Comparison of ENCODE assay signal across 22 cellular contexts in the genomic region with DNA sequence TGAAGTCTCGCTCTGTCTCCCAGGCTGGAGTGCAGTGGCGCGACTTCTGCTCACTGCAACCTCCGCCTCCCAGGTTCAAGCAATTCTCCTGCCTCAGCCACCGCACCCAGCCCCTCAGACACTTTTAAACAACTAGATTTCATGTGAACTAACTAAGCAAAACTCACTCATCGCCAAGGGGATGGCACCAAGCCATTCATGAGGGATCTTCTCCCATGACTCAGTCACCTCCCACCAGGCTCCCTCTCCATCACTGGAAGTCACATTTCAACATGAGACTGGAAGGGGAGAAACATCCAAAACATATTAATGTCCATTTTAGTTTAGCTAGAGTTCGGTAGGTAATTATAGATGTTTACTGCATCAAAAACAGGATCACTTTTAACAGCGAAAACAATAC.
"Had no signal": no experiment of that assay in that cellular context is flagged by ENCODE, and none has a peak within 500 bp of the region (broad histone marks: within the 10 kb centered on the region; RNA-seq: fewer than 3 reads in every experiment).

No MANE protein-coding gene starts in this region.

- H3K36me3 ChIP-seq: esophagus muscularis mucosa, neural progenitor cell, prostate gland, right atrium auricular region, suprapubic skin, vagina, WERI-Rb-1 had no signal

- H3K27ac Mint-ChIP-seq: activated naive CD8-positive, alpha-beta T cell treated with anti-CD3 and anti-CD28 coated beads, Interleukin-2, amount 10 ng/mL, durations not matched to agents 7 days and 5 days; activated T-helper 1 cell treated with anti-CD3 and anti-CD28 coated beads, Interleukin-12 subunit alpha, Interleukin-12 subunit beta, Interleukin-2, Interleukin-4 antibody, amounts not matched to agents 30 ng/mL and 10 ng/mL and 1 ng/mL, durations not matched to agents 14 hours and 24 hours and 36 hours; dendritic cell treated with granulocyte-macrophage colony-stimulating factor and Interleukin-4, amounts not matched to agents 40 ng/mL and 50 ng/mL, for 4 days; neural progenitor cell; stimulated activated naive CD8-positive, alpha-beta T cell treated with anti-CD3 and anti-CD28 coated beads, Interleukin-15, Interleukin-2, amounts not matched to agents 100 ng/mL and 50 ng/mL, for 24 hours had no signal

- H3K9me3 Mint-ChIP-seq: stimulated activated naive CD8-positive, alpha-beta T cell treated with anti-CD3 and anti-CD28 coated beads, Interleukin-15, Interleukin-2, amounts not matched to agents 100 ng/mL and 50 ng/mL, for 24 hours had no signal

- H3K27me3 ChIP-seq: esophagus muscularis mucosa, foreskin keratinocyte, neural progenitor cell, right atrium auricular region, suprapubic skin, vagina had no signal

- H3K27me3 Mint-ChIP-seq: activated naive CD8-positive, alpha-beta T cell treated with anti-CD3 and anti-CD28 coated beads, Interleukin-2, amount 10 ng/mL, durations not matched to agents 7 days and 5 days; dendritic cell treated with granulocyte-macrophage colony-stimulating factor and Interleukin-4, amounts not matched to agents 40 ng/mL and 50 ng/mL, for 4 days; stimulated activated naive CD8-positive, alpha-beta T cell treated with anti-CD3 and anti-CD28 coated beads, Interleukin-15, Interleukin-2, amounts not matched to agents 100 ng/mL and 50 ng/mL, for 24 hours had no signal

- DNase-seq: activated CD4-positive, alpha-beta T cell treated with anti-CD3 and anti-CD28 coated beads, Interleukin-2, amount 50 U/mL, for 4 hours; activated gamma-delta T cell treated with Interleukin-2 at 50 U/mL for 16 hours; activated naive CD8-positive, alpha-beta T cell treated with anti-CD3 and anti-CD28 coated beads, Interleukin-2, amount 10 ng/mL, durations not matched to agents 7 days and 5 days; anterior cingulate cortex; effector memory CD4-positive, alpha-beta T cell; foreskin keratinocyte; glutamatergic neuron; left ventricle myocardium superior; SW 1271; T-helper 2 cell; trophoblast cell; WERI-Rb-1 had no signal

- H3K4me3 ChIP-seq: esophagus muscularis mucosa, neural progenitor cell, prostate gland, right atrium auricular region, skin epidermis, suprapubic skin, vagina had no signal

- H3K27ac ChIP-seq: esophagus muscularis mucosa, foreskin keratinocyte, neural progenitor cell, prostate gland, right atrium auricular region, skin epidermis, suprapubic skin, vagina, WERI-Rb-1 had no signal

- H3K4me3 Mint-ChIP-seq: activated naive CD8-positive, alpha-beta T cell treated with anti-CD3 and anti-CD28 coated beads, Interleukin-2, amount 10 ng/mL, durations not matched to agents 7 days and 5 days; activated T-helper 1 cell treated with anti-CD3 and anti-CD28 coated beads, Interleukin-12 subunit alpha, Interleukin-12 subunit beta, Interleukin-2, Interleukin-4 antibody, amounts not matched to agents 30 ng/mL and 10 ng/mL and 1 ng/mL, durations not matched to agents 14 hours and 24 hours and 36 hours; dendritic cell treated with granulocyte-macrophage colony-stimulating factor and Interleukin-4, amounts not matched to agents 40 ng/mL and 50 ng/mL, for 4 days; neural progenitor cell; stimulated activated naive CD8-positive, alpha-beta T cell treated with anti-CD3 and anti-CD28 coated beads, Interleukin-15, Interleukin-2, amounts not matched to agents 100 ng/mL and 50 ng/mL, for 24 hours had no signal

- H3K36me3 Mint-ChIP-seq: activated naive CD8-positive, alpha-beta T cell treated with anti-CD3 and anti-CD28 coated beads, Interleukin-2, amount 10 ng/mL, durations not matched to agents 7 days and 5 days had no signal

- H3K9me3 ChIP-seq: prostate gland, right atrium auricular region, suprapubic skin, vagina had no signal

- H3K4me1 Mint-ChIP-seq: activated naive CD8-positive, alpha-beta T cell treated with anti-CD3 and anti-CD28 coated beads, Interleukin-2, amount 10 ng/mL, durations not matched to agents 7 days and 5 days had no signal

- ATAC-seq: foreskin keratinocyte, left ventricle myocardium superior had no signal

- H3K4me1 ChIP-seq: esophagus muscularis mucosa, foreskin keratinocyte, neural progenitor cell, prostate gland, right atrium auricular region, suprapubic skin, vagina had no signal
